ENCODE assay signal across 9 cellular contexts in the genomic region with DNA sequence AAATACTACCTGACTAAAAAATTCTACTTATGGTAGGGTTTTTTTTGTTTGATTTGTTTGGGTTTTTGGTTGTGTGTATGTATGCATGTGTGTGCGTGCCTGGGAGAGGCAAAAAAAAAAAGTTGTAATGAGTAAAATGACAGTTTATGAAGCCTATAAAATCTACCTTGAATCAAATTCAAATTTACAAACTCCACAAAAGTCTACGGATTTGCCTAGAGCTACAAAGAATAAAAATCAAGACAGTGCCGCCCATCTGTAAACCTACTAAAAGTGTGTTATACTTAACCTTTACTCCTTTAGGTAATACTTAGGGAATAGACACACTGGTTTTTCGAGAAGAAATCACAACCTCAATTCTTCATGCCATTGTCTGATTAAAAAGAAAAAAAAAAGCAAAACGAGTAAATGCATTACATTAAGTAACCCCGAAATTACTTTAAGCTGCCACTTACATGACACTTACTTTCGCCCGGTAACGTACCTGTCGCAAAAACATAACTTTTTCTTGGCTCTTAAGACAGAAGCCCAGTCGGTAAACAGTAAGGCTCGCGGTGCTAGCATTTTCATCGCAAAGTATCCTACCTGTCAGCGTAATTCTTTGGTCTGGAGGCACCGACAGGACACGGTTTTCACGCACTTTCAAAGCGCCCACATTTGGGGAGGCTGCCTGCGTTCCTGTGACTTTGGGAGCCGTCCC. TPM values are rescaled to one million over a fixed set of nuclear protein-coding genes. Genes with fewer than 3 reads are reported as not detected.
DNase-seq lines count a peak whose midpoint lies in the region; TF ChIP-seq lines count a peak whose summit lies in the region.
"Had no signal": no experiment of that assay in that cellular context is flagged by ENCODE, and none has a peak within 500 bp of the region (broad histone marks: within the 10 kb centered on the region; RNA-seq: fewer than 3 reads in every experiment).

No MANE protein-coding gene starts in this region.

- H3K4me1 Mint-ChIP-seq in Caco-2 (ENCODE audit: low read depth, unreplicated experiment), result no peaks in the 10 kb centered on the region
- H3K4me1 Mint-ChIP-seq in neural crest cell, result peaks cover 35% of the 10 kb centered on the region

- intact Hi-C loops in Caco-2 (cut with micrococcal nuclease; ENCODE audit: unreplicated experiment), result loop anchor here (2.0 to 5.0 kb wide), 3 partner anchors 53 to 91 kb away; a partner anchor contains a TSS

- H3K27me3 ChIP-seq in Caco-2 (replicated peaks; ENCODE audit: control insufficient read depth, insufficient read depth, low read length) (no peaks in the 10 kb centered on the region), ectodermal cell (ENCODE audit: control insufficient read depth, insufficient read depth, low read length, poor library complexity, severe bottlenecking) (peaks cover 9% of the 10 kb centered on the region)

- H3K4me3 ChIP-seq in Caco-2 (ENCODE audit: low read depth, low read length) (peak overlapping the region; percentile 74), ectodermal cell (ENCODE audit: insufficient read depth, low read depth, low read length) (peak overlapping the region; percentile 91)

- H3K9me3 Mint-ChIP-seq in Caco-2 (ENCODE audit: unreplicated experiment) (no peaks in the 10 kb centered on the region), neural crest cell (no peaks in the 10 kb centered on the region)

- H3K4me3 Mint-ChIP-seq in Caco-2 (ENCODE audit: unreplicated experiment) (peak overlapping the region; percentile 82), neural crest cell (peak overlapping the region; percentile 95)

- H3K36me3 Mint-ChIP-seq in Caco-2 (ENCODE audit: insufficient read depth, unreplicated experiment) (peaks cover 15% of the 10 kb centered on the region), neural crest cell (ENCODE audit: low read depth) (no peaks in the 10 kb centered on the region)

- H3K27me3 Mint-ChIP-seq in Caco-2 (ENCODE audit: insufficient read depth, unreplicated experiment), result no peaks in the 10 kb centered on the region
- H3K27me3 Mint-ChIP-seq in neural crest cell (ENCODE audit: low read depth), result peaks cover 30% of the 10 kb centered on the region

- 2 to 3% methylated on average over 20 to 21 of the region's 21 CpGs for WGBS in ectodermal cell, 2 experiments

- H3K27ac Mint-ChIP-seq in Caco-2 (ENCODE audit: unreplicated experiment) (no peak overlapping the region), neural crest cell (ENCODE audit: unreplicated experiment) (no peak overlapping the region)

- no peak for TF ChIP-seq CTCF in Caco-2 (IDR thresholded peaks at IDR 0.05; ENCODE audit: insufficient read depth in 1 of 2, low read depth in 1 of 2, low read length in 1 of 2, severe bottlenecking in 1 of 2, unreplicated experiment in 1 of 2)
- TF ChIP-seq CTCF in neural crest cell (conservative IDR thresholded peaks at IDR 0.05), result no peak

- H3K36me3 ChIP-seq in Caco-2 (ENCODE audit: control insufficient read depth, insufficient read depth, low read length) (no peaks in the 10 kb centered on the region), KOPT-K1 (ENCODE audit: insufficient read depth, low read length) (no peaks in the 10 kb centered on the region), ectodermal cell (ENCODE audit: control insufficient read depth, insufficient read depth, low read length) (peaks cover 2% of the 10 kb centered on the region)

- peaks cover 21% of the 10 kb centered on the region for H3K4me1 ChIP-seq in Caco-2
- H3K4me1 ChIP-seq in ectodermal cell (ENCODE audit: control insufficient read depth, insufficient read depth, low read length), result peaks cover 3% of the 10 kb centered on the region

- CTCF ChIA-PET in Caco-2 (lab: Charles Lee), result no interaction called here

- POLR2A ChIA-PET in Caco-2 (lab: Charles Lee), result interaction anchor here (1.6 kb wide), 1 partner anchor 25 kb away, joined by 5 read pairs; no protein-coding TSS in a partner anchor

- H3K27ac ChIP-seq in KOPT-K1 (ENCODE audit: low read depth, low read length, poor library complexity, severe bottlenecking) (peak overlapping the region; percentile 63), ectodermal cell (ENCODE audit: insufficient read depth, low read depth, low read length, poor library complexity, severe bottlenecking) (no peak overlapping the region)
- H3K27ac ChIP-seq: HL-60 had no signal

- no TSS peak for BruUV-seq in Caco-2 (replicated peaks; lab: Mats Ljungman, UMichigan)

- DNase-seq in Caco-2, result no peak
- no peak for DNase-seq in neural crest cell (ENCODE audit: low read depth, low spot score)
- no peak for DNase-seq in D341Med (ENCODE audit: low spot score)
- no peak for DNase-seq in medulla oblongata (ENCODE audit: extremely low spot score)
- DNase-seq in ecto neural progenitor cell (ENCODE audit: low spot score), result no peak
- DNase-seq in germinal center (ENCODE audit: low spot score), result no peak

- H3K9me3 ChIP-seq in Caco-2 (no peaks in the 10 kb centered on the region), KOPT-K1 (ENCODE audit: insufficient read depth, low read length, poor library complexity, severe bottlenecking) (no peaks in the 10 kb centered on the region), ectodermal cell (ENCODE audit: control insufficient read depth, low read length) (no peaks in the 10 kb centered on the region)

RNA-seq across cellular contexts. Expression of a gene that starts 1.0 kb away (rescaled TPM):
- total RNA-seq in Caco-2 (2022) (19.1 and 19.9 TPM in 2 replicates), neural crest cell (5.9 and 6.0 TPM in 2 replicates)
- 10.3 TPM for polyA plus RNA-seq in ectodermal cell (2013, experiment 1 of 4)
- 12.2 TPM for polyA plus RNA-seq in ectodermal cell (2013, experiment 2 of 4)
- 7.7 TPM for polyA plus RNA-seq in ectodermal cell (2013, experiment 3 of 4)
- polyA plus RNA-seq in ectodermal cell (2013, experiment 4 of 4), result 10.7 TPM

RNA-seq across cellular contexts. Expression of a gene that starts 59.6 kb away (rescaled TPM):
- total RNA-seq in Caco-2 (2022), result 30.4 and 30.7 TPM in 2 replicates
- polyA plus RNA-seq in ectodermal cell (2013, experiment 1 of 4), result 45.0 TPM
- 51.7 TPM for polyA plus RNA-seq in ectodermal cell (2013, experiment 2 of 4)
- polyA plus RNA-seq in ectodermal cell (2013, experiment 3 of 4), result 46.9 TPM
- 43.3 TPM for polyA plus RNA-seq in ectodermal cell (2013, experiment 4 of 4)
- 30.9 and 37.3 TPM in 2 replicates for total RNA-seq in neural crest cell
